27 cellular contexts compared by ENCODE assay signal in the genomic region with DNA sequence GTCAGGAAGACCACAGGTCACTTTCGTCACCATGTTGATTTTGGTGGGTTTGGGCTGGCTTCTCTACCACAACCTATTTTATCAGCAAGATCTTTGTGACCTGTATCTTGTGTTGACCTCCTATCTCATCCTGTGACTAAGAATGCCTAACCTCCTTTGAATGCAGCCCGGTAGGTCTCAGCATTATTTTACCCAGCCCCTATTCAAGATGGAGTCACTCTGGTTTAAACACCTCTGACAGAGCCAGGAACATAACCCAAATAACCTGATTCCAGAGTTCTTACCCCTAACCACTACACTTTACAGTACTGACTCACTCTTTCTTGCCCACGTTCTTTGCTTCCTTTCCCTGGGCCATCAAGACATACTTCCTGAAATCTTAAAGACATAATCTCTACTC.
"Had no signal": no experiment of that assay in that cellular context is flagged by ENCODE, and none has a peak within 500 bp of the region (broad histone marks: within the 10 kb centered on the region; RNA-seq: fewer than 3 reads in every experiment).

No MANE protein-coding gene starts in this region.

- H3K4me3 Mint-ChIP-seq: activated CD4-positive, alpha-beta memory T cell treated with anti-CD3 and anti-CD28 coated beads, Interleukin-2, amount 10 ng/mL, durations not matched to agents 7 days and 5 days; activated CD4-positive, alpha-beta T cell treated with anti-CD3 and anti-CD28 coated beads, Interleukin-2, amount 10 ng/mL, durations not matched to agents 7 days and 5 days; activated naive CD4-positive, alpha-beta T cell treated with anti-CD3 and anti-CD28 coated beads, Interleukin-2, amount 10 ng/mL, durations not matched to agents 7 days and 5 days; activated naive CD8-positive, alpha-beta T cell treated with anti-CD3 and anti-CD28 coated beads, Interleukin-2, amount 10 ng/mL, durations not matched to agents 7 days and 5 days; activated T-cell treated with anti-CD3 and anti-CD28 coated beads, Interleukin-2, amount 50 U/mL, for 4 hours; activated T-helper 1 cell treated with anti-CD3 and anti-CD28 coated beads, Interleukin-12 subunit alpha, Interleukin-12 subunit beta, Interleukin-2, Interleukin-4 antibody, amounts not matched to agents 30 ng/mL and 10 ng/mL and 1 ng/mL, durations not matched to agents 14 hours and 24 hours and 36 hours; central memory CD8-positive, alpha-beta T cell; dendritic cell treated with granulocyte-macrophage colony-stimulating factor and Interleukin-4, amounts not matched to agents 40 ng/mL and 50 ng/mL, for 4 days; endodermal cell; T-helper 17 cell; T-helper 2 cell treated with Interferon-gamma antibody and Interleukin-4, amounts not matched to agents 5 μg/mL and 100 μg/mL, for 36 hours had no signal

- DNase-seq: activated CD4-positive, alpha-beta memory T cell treated with anti-CD3 and anti-CD28 coated beads, Interleukin-2, amount 10 ng/mL, durations not matched to agents 7 days and 5 days; activated CD4-positive, alpha-beta T cell treated with anti-CD3 and anti-CD28 coated beads for 1 hour; activated CD4-positive, alpha-beta T cell treated with anti-CD3 and anti-CD28 coated beads for 4 hours; activated CD4-positive, alpha-beta T cell treated with anti-CD3 and anti-CD28 coated beads, Interleukin-2, amount 10 ng/mL, durations not matched to agents 7 days and 5 days; activated CD4-positive, alpha-beta T cell treated with anti-CD3 and anti-CD28 coated beads, Interleukin-2, amount 50 U/mL, for 4 hours; activated CD4-positive, CD25-positive, alpha-beta regulatory T cell; activated gamma-delta T cell; activated naive CD4-positive, alpha-beta T cell; activated naive CD4-positive, alpha-beta T cell treated with anti-CD3 and anti-CD28 coated beads, Interleukin-2, amount 10 ng/mL, durations not matched to agents 7 days and 5 days; activated naive CD8-positive, alpha-beta T cell treated with anti-CD3 and anti-CD28 coated beads, Interleukin-2, amount 10 ng/mL, durations not matched to agents 7 days and 5 days; activated T-cell treated with anti-CD3 and anti-CD28 coated beads, Interleukin-2, amount 50 U/mL, for 4 hours; anterior cingulate cortex; brain microvascular endothelial cell; dorsolateral prefrontal cortex; effector memory CD4-positive, alpha-beta T cell; endodermal cell; foreskin fibroblast; head of caudate nucleus; T-helper 1 cell; T-helper 17 cell; T1000 had no signal

- ATAC-seq: activated T-cell treated with anti-CD3 and anti-CD28 coated beads, Interleukin-2, amount 50 U/mL, for 4 hours; esophagus mucosa; T-helper 17 cell had no signal

- H3K4me1 Mint-ChIP-seq: activated CD4-positive, alpha-beta memory T cell treated with anti-CD3 and anti-CD28 coated beads, Interleukin-2, amount 10 ng/mL, durations not matched to agents 7 days and 5 days; activated CD4-positive, alpha-beta T cell treated with anti-CD3 and anti-CD28 coated beads, Interleukin-2, amount 10 ng/mL, durations not matched to agents 7 days and 5 days; activated naive CD4-positive, alpha-beta T cell treated with anti-CD3 and anti-CD28 coated beads, Interleukin-2, amount 10 ng/mL, durations not matched to agents 7 days and 5 days; activated naive CD8-positive, alpha-beta T cell treated with anti-CD3 and anti-CD28 coated beads, Interleukin-2, amount 10 ng/mL, durations not matched to agents 7 days and 5 days; central memory CD8-positive, alpha-beta T cell; endodermal cell; T-helper 17 cell had no signal

- H3K27ac Mint-ChIP-seq: activated CD4-positive, alpha-beta memory T cell treated with anti-CD3 and anti-CD28 coated beads, Interleukin-2, amount 10 ng/mL, durations not matched to agents 7 days and 5 days; activated CD4-positive, alpha-beta T cell treated with anti-CD3 and anti-CD28 coated beads, Interleukin-2, amount 10 ng/mL, durations not matched to agents 7 days and 5 days; activated naive CD4-positive, alpha-beta T cell treated with anti-CD3 and anti-CD28 coated beads, Interleukin-2, amount 10 ng/mL, durations not matched to agents 7 days and 5 days; activated naive CD4-positive, alpha-beta T cell treated with anti-CD3 and anti-CD28 coated beads, Interleukin-2, amount 50 U/mL, for 72 hours; activated naive CD8-positive, alpha-beta T cell treated with anti-CD3 and anti-CD28 coated beads, Interleukin-2, amount 10 ng/mL, durations not matched to agents 7 days and 5 days; activated T-helper 1 cell treated with anti-CD3 and anti-CD28 coated beads, Interleukin-12 subunit alpha, Interleukin-12 subunit beta, Interleukin-2, Interleukin-4 antibody, amounts not matched to agents 30 ng/mL and 10 ng/mL and 1 ng/mL, durations not matched to agents 14 hours and 24 hours and 36 hours; dendritic cell treated with granulocyte-macrophage colony-stimulating factor and Interleukin-4, amounts not matched to agents 40 ng/mL and 50 ng/mL, for 4 days; endodermal cell; T-helper 17 cell; T-helper 2 cell treated with Interferon-gamma antibody and Interleukin-4, amounts not matched to agents 5 μg/mL and 100 μg/mL, for 36 hours had no signal

- H3K36me3 Mint-ChIP-seq: activated naive CD4-positive, alpha-beta T cell treated with anti-CD3 and anti-CD28 coated beads, Interleukin-2, amount 10 ng/mL, durations not matched to agents 7 days and 5 days; activated naive CD8-positive, alpha-beta T cell treated with anti-CD3 and anti-CD28 coated beads, Interleukin-2, amount 10 ng/mL, durations not matched to agents 7 days and 5 days had no signal

- H3K27me3 Mint-ChIP-seq: activated CD4-positive, alpha-beta memory T cell treated with anti-CD3 and anti-CD28 coated beads, Interleukin-2, amount 10 ng/mL, durations not matched to agents 7 days and 5 days; activated CD4-positive, alpha-beta T cell treated with anti-CD3 and anti-CD28 coated beads, Interleukin-2, amount 10 ng/mL, durations not matched to agents 7 days and 5 days; activated naive CD8-positive, alpha-beta T cell treated with anti-CD3 and anti-CD28 coated beads, Interleukin-2, amount 10 ng/mL, durations not matched to agents 7 days and 5 days; dendritic cell treated with granulocyte-macrophage colony-stimulating factor and Interleukin-4, amounts not matched to agents 40 ng/mL and 50 ng/mL, for 4 days had no signal
